ENCODE assay signal across 19 cellular contexts in the genomic region with DNA sequence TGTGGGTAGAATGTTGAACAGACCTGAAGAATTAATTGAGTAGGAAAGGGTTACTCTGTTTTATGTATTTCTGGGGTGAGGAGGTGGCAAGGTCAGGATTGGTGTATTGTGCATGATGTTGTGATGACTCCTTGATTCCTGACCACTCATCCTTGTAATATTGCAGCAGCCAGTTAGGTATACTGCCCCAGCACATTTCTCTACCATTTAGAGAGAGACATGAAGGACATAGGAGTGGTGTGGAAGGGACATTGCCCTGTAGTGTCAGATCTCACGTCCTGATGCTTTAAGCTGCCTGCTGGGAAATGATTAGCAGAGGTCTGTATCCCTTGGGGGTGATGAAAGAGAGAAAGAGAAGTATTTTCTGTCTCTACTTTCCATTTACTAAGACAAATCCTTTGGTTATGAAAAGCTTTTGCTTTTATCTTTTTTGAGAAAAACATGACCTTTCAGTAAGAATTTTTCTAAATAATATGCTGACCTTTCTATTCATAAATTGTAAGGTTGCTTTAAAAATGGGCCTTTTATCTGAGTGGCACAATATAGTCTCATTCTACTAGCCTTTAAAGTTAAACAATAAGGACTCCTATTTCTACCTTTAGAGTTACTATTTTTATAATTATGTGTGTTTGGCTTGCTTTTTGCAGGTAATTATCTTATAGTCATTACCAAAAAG. TPM values are rescaled to one million over a fixed set of nuclear protein-coding genes. Genes with fewer than 3 reads are reported as not detected.
DNase-seq lines count a peak whose midpoint lies in the region; ATAC-seq and TF ChIP-seq lines count a peak whose summit lies in the region.
"Had no signal": no experiment of that assay in that cellular context is flagged by ENCODE, and none has a peak within 500 bp of the region (broad histone marks: within the 10 kb centered on the region; RNA-seq: fewer than 3 reads in every experiment).

No MANE protein-coding gene starts in this region.

- H3K27me3 Mint-ChIP-seq in activated CD4-positive, alpha-beta T cell treated with anti-CD3 and anti-CD28 coated beads, Interleukin-2, amount 10 ng/mL, durations not matched to agents 24 days and 14 days: no peaks in the 10 kb centered on the region
- no peaks in the 10 kb centered on the region for H3K27me3 Mint-ChIP-seq in Calu3 (ENCODE audit: unreplicated experiment)
- no peaks in the 10 kb centered on the region for H3K27me3 Mint-ChIP-seq in activated T-helper 17 cell treated with anti-CD3 and anti-CD28 coated beads, Interleukin-2, amount 50 U/mL, for 72 hours
- H3K27me3 Mint-ChIP-seq: activated naive CD4-positive, alpha-beta T cell treated with anti-CD3 and anti-CD28 coated beads, Interleukin-2, amount 50 U/mL, for 24 hours had no signal

- no peak for TF ChIP-seq POLR2A in GM18505 (IDR thresholded peaks at IDR 0.05; ENCODE audit: borderline replicate concordance, extremely low read depth, insufficient read depth, insufficient read length)
- TF ChIP-seq POLR2A in ovary (IDR thresholded peaks at IDR 0.05): no peak

- TF ChIP-seq CTCF in Calu3 (IDR thresholded peaks at IDR 0.05; ENCODE audit: unreplicated experiment) (no peak), ovary (IDR thresholded peaks at IDR 0.05) (no peak)

- peak; percentile 40 for ATAC-seq in activated T-helper 17 cell treated with anti-CD3 and anti-CD28 coated beads, Interleukin-2, amount 50 U/mL, for 72 hours (replicated peaks)
- ATAC-seq in GM18505 (IDR thresholded peaks at IDR 0.05; ENCODE audit: unreplicated experiment): no peak

- no peak for DNase-seq in activated CD4-positive, alpha-beta T cell treated with anti-CD3 and anti-CD28 coated beads, Interleukin-2, amount 10 ng/mL, durations not matched to agents 24 days and 14 days
- no peak for DNase-seq in activated CD4-positive, alpha-beta T cell treated with anti-CD3 and anti-CD28 coated beads, Interleukin-2, amount 50 U/mL, for 4 hours
- DNase-seq in Calu3 (no peak), mesendoderm (peak; percentile 22), posterior cingulate gyrus (no peak), ovary (no peak)
- DNase-seq: 8988T, dermis blood vessel endothelial cell, MG63, NCI-H1694, NCI-H446 treated with DMSO at 0.1 percent for 48 hours, retina, stomach had no signal

- H3K27ac ChIP-seq in mesendoderm (ENCODE audit: low read depth, low read length) (no peak overlapping the region), ovary (no peak overlapping the region)
- H3K27ac ChIP-seq: stomach, VCaP had no signal

- TF ChIP-seq EP300 in ovary (IDR thresholded peaks at IDR 0.05): no peak

- no CpG with 5 or more reads among the region's 1 CpG for WGBS in mesendoderm (ENCODE audit: extremely low coverage, insufficient coverage, low lambda C conversion rate)
- 55 to 68% (median 61%) methylated on average over 1 of the region's 1 CpG for WGBS in ovary, 3 donors

- no peak overlapping the region for H3K4ac ChIP-seq in mesendoderm (ENCODE audit: low read depth, low read length)

- peaks cover 1% of the 10 kb centered on the region for H3K36me3 ChIP-seq in mesendoderm (ENCODE audit: control insufficient read depth, insufficient read depth, low read length)
- H3K36me3 ChIP-seq in ovary: no peaks in the 10 kb centered on the region

- no peaks in the 10 kb centered on the region for H3K9me3 ChIP-seq in ovary
- H3K9me3 ChIP-seq: MG63, stomach had no signal

- H3K4me2 ChIP-seq in mesendoderm (ENCODE audit: low read length): no peak overlapping the region

- no peak overlapping the region for H3K23ac ChIP-seq in mesendoderm (ENCODE audit: low read length)

- H3K18ac ChIP-seq in mesendoderm (ENCODE audit: low read length): no peak overlapping the region

- H2BK120ac ChIP-seq in mesendoderm (ENCODE audit: low read depth, low read length): no peak overlapping the region

- CTCF ChIA-PET in Calu3 (lab: Charles Lee): interaction anchor here (1.7 kb wide), 1 partner anchor 12 kb away, joined by 3 read pairs; no protein-coding TSS in a partner anchor

- H2BK15ac ChIP-seq in mesendoderm (replicated peaks; ENCODE audit: low read depth): no peak overlapping the region

- H3K79me1 ChIP-seq in mesendoderm (ENCODE audit: low read length): peaks cover 3% of the 10 kb centered on the region

- intact Hi-C loops in activated CD4-positive, alpha-beta T cell treated with anti-CD3 and anti-CD28 coated beads, Interleukin-2, amount 10 ng/mL, durations not matched to agents 24 days and 14 days (cut with micrococcal nuclease): no loop called here
- intact Hi-C loops in Calu3 (cut with micrococcal nuclease; ENCODE audit: unreplicated experiment) (no loop called here), posterior cingulate gyrus (cut with DNase I) (no loop called here), ovary (cut with DNase I) (no loop called here)

- H3K27me3 ChIP-seq in mesendoderm (ENCODE audit: insufficient read depth, low read length, poor library complexity) (no peaks in the 10 kb centered on the region), ovary (no peaks in the 10 kb centered on the region)
- H3K27me3 ChIP-seq: MG63, stomach had no signal

- H3K4me3 ChIP-seq in mesendoderm (ENCODE audit: low read length) (no peak overlapping the region), ovary (no peak overlapping the region)
- H3K4me3 ChIP-seq: lung, MG63, stomach had no signal

- H3K4me3 Mint-ChIP-seq in activated CD4-positive, alpha-beta T cell treated with anti-CD3 and anti-CD28 coated beads, Interleukin-2, amount 10 ng/mL, durations not matched to agents 24 days and 14 days: no peak overlapping the region
- H3K4me3 Mint-ChIP-seq in Calu3 (ENCODE audit: low read depth, unreplicated experiment): no peak overlapping the region
- H3K4me3 Mint-ChIP-seq in activated T-helper 17 cell treated with anti-CD3 and anti-CD28 coated beads, Interleukin-2, amount 50 U/mL, for 72 hours: no peak overlapping the region
- H3K4me3 Mint-ChIP-seq: activated naive CD4-positive, alpha-beta T cell treated with anti-CD3 and anti-CD28 coated beads, Interleukin-2, amount 50 U/mL, for 24 hours; CD14-positive monocyte had no signal

- H3K27ac Mint-ChIP-seq in activated CD4-positive, alpha-beta T cell treated with anti-CD3 and anti-CD28 coated beads, Interleukin-2, amount 10 ng/mL, durations not matched to agents 24 days and 14 days: peak overlapping the region; percentile 73
- peak overlapping the region; percentile 15 for H3K27ac Mint-ChIP-seq in Calu3 (ENCODE audit: unreplicated experiment)
- peak overlapping the region; percentile 51 for H3K27ac Mint-ChIP-seq in activated T-helper 17 cell treated with anti-CD3 and anti-CD28 coated beads, Interleukin-2, amount 50 U/mL, for 72 hours
- H3K27ac Mint-ChIP-seq: activated naive CD4-positive, alpha-beta T cell treated with anti-CD3 and anti-CD28 coated beads, Interleukin-2, amount 50 U/mL, for 24 hours had no signal

- H3K56ac ChIP-seq in mesendoderm (ENCODE audit: low read length): no peak overlapping the region

- no peaks in the 10 kb centered on the region for H3K9me3 Mint-ChIP-seq in activated CD4-positive, alpha-beta T cell treated with anti-CD3 and anti-CD28 coated beads, Interleukin-2, amount 10 ng/mL, durations not matched to agents 24 days and 14 days
- H3K9me3 Mint-ChIP-seq in Calu3 (ENCODE audit: low read depth, unreplicated experiment): no peaks in the 10 kb centered on the region
- H3K9me3 Mint-ChIP-seq in activated T-helper 17 cell treated with anti-CD3 and anti-CD28 coated beads, Interleukin-2, amount 50 U/mL, for 72 hours: no peaks in the 10 kb centered on the region
- H3K9me3 Mint-ChIP-seq: activated naive CD4-positive, alpha-beta T cell treated with anti-CD3 and anti-CD28 coated beads, Interleukin-2, amount 50 U/mL, for 24 hours; CD14-positive monocyte had no signal

- H2AK5ac ChIP-seq in mesendoderm (ENCODE audit: low read length): no peak overlapping the region

- H3K4me1 Mint-ChIP-seq in activated CD4-positive, alpha-beta T cell treated with anti-CD3 and anti-CD28 coated beads, Interleukin-2, amount 10 ng/mL, durations not matched to agents 24 days and 14 days: peaks cover 24% of the 10 kb centered on the region
- H3K4me1 Mint-ChIP-seq in Calu3 (ENCODE audit: low read depth, unreplicated experiment): no peaks in the 10 kb centered on the region
- H3K4me1 Mint-ChIP-seq in activated T-helper 17 cell treated with anti-CD3 and anti-CD28 coated beads, Interleukin-2, amount 50 U/mL, for 72 hours: peaks cover 19% of the 10 kb centered on the region

- H4K8ac ChIP-seq in mesendoderm (ENCODE audit: low read depth, low read length): no peak overlapping the region

- H2BK5ac ChIP-seq in mesendoderm (ENCODE audit: low read length): no peak overlapping the region

- H3K79me2 ChIP-seq in mesendoderm (ENCODE audit: control insufficient read depth, insufficient read depth, low read length): peaks cover 5% of the 10 kb centered on the region

- H3K36me3 Mint-ChIP-seq in activated CD4-positive, alpha-beta T cell treated with anti-CD3 and anti-CD28 coated beads, Interleukin-2, amount 10 ng/mL, durations not matched to agents 24 days and 14 days (ENCODE audit: low read depth): peaks cover 50% of the 10 kb centered on the region
- H3K36me3 Mint-ChIP-seq in Calu3 (ENCODE audit: insufficient read depth, unreplicated experiment): peaks cover 15% of the 10 kb centered on the region
- H3K36me3 Mint-ChIP-seq in activated T-helper 17 cell treated with anti-CD3 and anti-CD28 coated beads, Interleukin-2, amount 50 U/mL, for 72 hours (ENCODE audit: low read depth): peaks cover 87% of the 10 kb centered on the region

- no peak overlapping the region for H3K9ac ChIP-seq in mesendoderm (ENCODE audit: low read length)

- BruUV-seq in Calu3 (replicated peaks; lab: Mats Ljungman, UMichigan): no TSS peak

- no peak overlapping the region for H4K5ac ChIP-seq in mesendoderm (ENCODE audit: low read length)

- H3K4me1 ChIP-seq in mesendoderm (ENCODE audit: control insufficient read depth, low read depth, low read length): peaks cover 2% of the 10 kb centered on the region
- H3K4me1 ChIP-seq in ovary (ENCODE audit: insufficient read depth): peaks cover 1% of the 10 kb centered on the region

RNA-seq across cellular contexts. Expression of a gene that starts 17.1 kb away (rescaled TPM):
- 88.0 and 91.7 TPM in 2 replicates for total RNA-seq in activated CD4-positive, alpha-beta T cell treated with anti-CD3 and anti-CD28 coated beads, Interleukin-2, amount 10 ng/mL, durations not matched to agents 24 days and 14 days
- total RNA-seq in Calu3 (2022) (39.5 and 40.5 TPM in 2 replicates), ovary (10 to 100 TPM; 25.7 to 47.3 (median 39.6) TPM)
- total RNA-seq in activated T-helper 17 cell treated with anti-CD3 and anti-CD28 coated beads, Interleukin-2, amount 50 U/mL, for 72 hours: 10 to 100 TPM; 49.2 to 57.4 TPM
- polyA plus RNA-seq in mesendoderm (2013, experiment 1 of 2): 32.1 TPM
- polyA plus RNA-seq in mesendoderm (2013, experiment 2 of 2): 32.5 TPM
- polyA plus RNA-seq in ovary: 10 to 100 TPM; 19.0 to 30.5 TPM

Comparison
In these comparisons a context has a peak if more than half of its experiments do, and no peak if none do; other contexts are left out.
1. H3K27ac Mint-ChIP-seq: peak in every context shown above with its lines; median percentile 73 in activated CD4-positive, alpha-beta T cell treated with anti-CD3 and anti-CD28 coated beads, Interleukin-2, amount 10 ng/mL, durations not matched to agents 24 days and 14 days; 51 in activated T-helper 17 cell treated with anti-CD3 and anti-CD28 coated beads, Interleukin-2, amount 50 U/mL, for 72 hours; 15 in Calu3.